Comparison of ENCODE assay signal across 24 cellular contexts in the genomic region with DNA sequence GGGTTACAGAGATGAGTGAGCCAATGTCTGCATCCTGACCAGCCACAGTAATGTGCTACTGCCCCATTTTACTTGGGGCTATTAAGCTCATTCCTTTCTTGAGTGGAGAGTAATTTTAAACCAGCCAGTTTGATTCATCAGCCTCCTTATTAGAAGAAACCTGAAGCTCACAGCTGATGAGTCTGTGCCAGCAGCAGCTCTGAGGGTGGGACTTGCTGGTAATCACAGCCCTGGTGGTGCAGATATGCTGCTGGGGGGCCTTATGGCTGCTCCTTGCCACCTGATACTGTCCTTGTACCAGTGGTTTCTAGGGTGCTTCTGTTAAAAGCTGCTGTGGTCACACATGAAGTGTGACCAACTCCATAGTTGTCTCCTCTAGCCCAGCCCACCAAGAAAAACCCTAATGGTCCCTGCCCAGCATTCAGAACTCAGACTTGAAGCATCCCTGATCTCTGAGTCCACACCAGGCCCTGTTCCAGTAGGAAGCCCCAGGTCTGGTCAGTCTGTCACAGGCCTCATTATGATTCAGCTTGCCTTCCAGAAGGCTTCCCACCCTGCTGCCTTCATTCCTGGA. TPM values are rescaled to one million over a fixed set of nuclear protein-coding genes. Genes with fewer than 3 reads are reported as not detected.
DNase-seq lines count a peak whose midpoint lies in the region; ATAC-seq and TF ChIP-seq lines count a peak whose summit lies in the region.
"Had no signal": no experiment of that assay in that cellular context is flagged by ENCODE, and none has a peak within 500 bp of the region (broad histone marks: within the 10 kb centered on the region; RNA-seq: fewer than 3 reads in every experiment).

No MANE protein-coding gene starts in this region.

- no peak overlapping the region for H3K4me2 ChIP-seq in IMR-90 (ENCODE audit: low read depth, low read length)

- H3K4me3 Mint-ChIP-seq in CD8-positive, alpha-beta memory T cell: no peak overlapping the region
- H3K4me3 Mint-ChIP-seq: activated naive CD8-positive, alpha-beta T cell treated with anti-CD3 and anti-CD28 coated beads, Interleukin-2, amount 10 ng/mL, durations not matched to agents 7 days and 5 days; brain; CD8-positive, alpha-beta T cell; T-helper 1 cell treated with Interleukin-12 subunit alpha and Interleukin-12 subunit beta and Interleukin-4 antibody, amounts not matched to agents 30 μg/mL and 1 μg/mL, for 36 hours had no signal

- H3K23ac ChIP-seq in IMR-90 (ENCODE audit: low read depth, low read length): no peak overlapping the region

- BruUV-seq in IMR-90 (replicated peaks; lab: Mats Ljungman, UMichigan): no TSS peak

- no peak overlapping the region for H4K5ac ChIP-seq in IMR-90 (ENCODE audit: low read depth, low read length)

- peak overlapping the region; percentile 12 for H2BK5ac ChIP-seq in IMR-90 (ENCODE audit: low read depth, low read length, poor library complexity, severe bottlenecking)

- H3K27ac ChIP-seq in IMR-90 (ENCODE audit: insufficient read depth, low read length) (no peak overlapping the region), SJCRH30 (no peak overlapping the region)
- no peak overlapping the region for H3K27ac ChIP-seq in CD8-positive, alpha-beta memory T cell (ENCODE audit: low read depth, low read length)
- H3K27ac ChIP-seq: gastrocnemius medialis, lower lobe of right lung, neutrophil, thyroid gland had no signal

- H3K36me3 ChIP-seq in IMR-90 (ENCODE audit: control insufficient read depth, insufficient read depth, low read length) (no peaks in the 10 kb centered on the region), SJCRH30 (no peaks in the 10 kb centered on the region)
- H3K36me3 ChIP-seq in CD8-positive, alpha-beta memory T cell (ENCODE audit: insufficient read depth, low read length): no peaks in the 10 kb centered on the region
- H3K36me3 ChIP-seq: gastrocnemius medialis, lower lobe of right lung, neutrophil, thyroid gland had no signal

- in situ Hi-C loops in IMR-90 (cut with MboI; ENCODE audit: low sequenced_read_pairs) (loop anchor here (10.0 kb wide), 2 partner anchors 130 to 1520 kb away; no protein-coding TSS in a partner anchor), G401 (cut with HindIII; ENCODE audit: low sequenced_read_pairs) (no loop called here)

- CTCF ChIA-PET in IMR-90 (lab: Yijun Ruan, JAX): interaction anchor here (0.6 to 1.6 kb wide), 2 partner anchors 57 to 260 kb away, joined by 3 to 6 read pairs; no protein-coding TSS in a partner anchor
- CTCF ChIA-PET in CD8-positive, alpha-beta memory T cell (lab: Charles Lee): no interaction called here

- H2BK20ac ChIP-seq in IMR-90 (ENCODE audit: low read depth, low read length): no peak overlapping the region

- H3K9me3 ChIP-seq in IMR-90 (ENCODE audit: control insufficient read depth, insufficient read depth, low read length) (no peaks in the 10 kb centered on the region), SJCRH30 (replicated peaks) (no peaks in the 10 kb centered on the region)
- no peaks in the 10 kb centered on the region for H3K9me3 ChIP-seq in CD8-positive, alpha-beta memory T cell (ENCODE audit: low read length)
- H3K9me3 ChIP-seq: gastrocnemius medialis, lower lobe of right lung, neutrophil, thyroid gland had no signal

- no peak for TF ChIP-seq POLR2A in IMR-90 (IDR thresholded peaks at IDR 0.05; ENCODE audit: low read depth, low read length)

- no peak overlapping the region for H2AK5ac ChIP-seq in IMR-90 (ENCODE audit: low read depth, low read length)

- DNase-seq in ELR (ENCODE audit: low read depth): peak; percentile 12
- peak; percentile 47 for DNase-seq in IMR-90
- DNase-seq in SJCRH30: peak; percentile 69 to 83
- peak; percentile 79 for DNase-seq in left kidney (ENCODE audit: low read depth, low spot score)
- no peak for DNase-seq in CD8-positive, alpha-beta memory T cell
- no peak for DNase-seq in SW 1271 (lab: John Stamatoyannopoulos, UW)
- DNase-seq in G401 (ENCODE audit: low spot score): no peak
- DNase-seq: activated CD4-positive, alpha-beta T cell treated with anti-CD3 and anti-CD28 coated beads for 48 hours; activated naive CD8-positive, alpha-beta T cell treated with anti-CD3 and anti-CD28 coated beads, Interleukin-2, amount 10 ng/mL, durations not matched to agents 7 days and 5 days; CD8-positive, alpha-beta T cell; DMS53; effector memory CD4-positive, alpha-beta T cell; gastrocnemius medialis; lower lobe of right lung; NCI-H774; OCI-M1; Right ventricle myocardium superior; stimulated activated naive CD4-positive, alpha-beta T cell treated with Interleukin-2 at 50 U/mL for 16 hours; thyroid gland had no signal

- intact Hi-C loops in IMR-90 (cut with micrococcal nuclease): no loop called here

- H3K27ac Mint-ChIP-seq in CD8-positive, alpha-beta memory T cell: no peak overlapping the region
- H3K27ac Mint-ChIP-seq: activated naive CD8-positive, alpha-beta T cell treated with anti-CD3 and anti-CD28 coated beads, Interleukin-2, amount 10 ng/mL, durations not matched to agents 7 days and 5 days; brain; CD8-positive, alpha-beta T cell; T-helper 1 cell treated with Interleukin-12 subunit alpha and Interleukin-12 subunit beta and Interleukin-4 antibody, amounts not matched to agents 30 μg/mL and 1 μg/mL, for 36 hours had no signal

- H4K20me1 ChIP-seq in IMR-90 (ENCODE audit: insufficient read depth, low read length): no peaks in the 10 kb centered on the region

- H3K4me1 ChIP-seq in IMR-90 (ENCODE audit: control insufficient read depth, insufficient read depth, low read length): peaks cover 6% of the 10 kb centered on the region
- H3K4me1 ChIP-seq in SJCRH30: peaks cover 41% of the 10 kb centered on the region
- H3K4me1 ChIP-seq in CD8-positive, alpha-beta memory T cell (ENCODE audit: insufficient read depth, low read length): peaks cover 8% of the 10 kb centered on the region
- H3K4me1 ChIP-seq: lower lobe of right lung, thyroid gland had no signal

- no peak overlapping the region for H3K14ac ChIP-seq in IMR-90 (replicated peaks; ENCODE audit: low read depth, low read length)

- H3K4ac ChIP-seq in IMR-90 (ENCODE audit: low read depth, low read length): no peak overlapping the region

- peaks cover 9 to 35% (median 14%) of the 10 kb centered on the region in 3 donors for H3K4me1 Mint-ChIP-seq in CD8-positive, alpha-beta memory T cell

- POLR2A ChIA-PET in IMR-90 (lab: Charles Lee; ENCODE audit: unreplicated experiment): no interaction called here
- POLR2A ChIA-PET in CD8-positive, alpha-beta memory T cell (lab: Charles Lee): no interaction called here

- peaks cover 0 to 2% of the 10 kb centered on the region in 2 donors for H3K27me3 Mint-ChIP-seq in CD8-positive, alpha-beta memory T cell
- H3K27me3 Mint-ChIP-seq: activated naive CD8-positive, alpha-beta T cell treated with anti-CD3 and anti-CD28 coated beads, Interleukin-2, amount 10 ng/mL, durations not matched to agents 7 days and 5 days had no signal

- H3K9me1 ChIP-seq in IMR-90 (ENCODE audit: insufficient read depth, low read length): no peaks in the 10 kb centered on the region

- H4K8ac ChIP-seq in IMR-90 (ENCODE audit: low read depth in 2 of 2, low read length in 2 of 2): no peak overlapping the region

- H3K36me3 Mint-ChIP-seq in CD8-positive, alpha-beta memory T cell: no peaks in the 10 kb centered on the region
- H3K36me3 Mint-ChIP-seq: activated naive CD8-positive, alpha-beta T cell treated with anti-CD3 and anti-CD28 coated beads, Interleukin-2, amount 10 ng/mL, durations not matched to agents 7 days and 5 days; brain; CD8-positive, alpha-beta T cell had no signal

- no peak overlapping the region for H2BK120ac ChIP-seq in IMR-90 (ENCODE audit: low read depth, low read length)

- no peak overlapping the region for H3K56ac ChIP-seq in IMR-90 (ENCODE audit: extremely low read depth, insufficient read depth, low read length)

- TF ChIP-seq RAD21 in IMR-90 (IDR thresholded peaks at IDR 0.05; ENCODE audit: low read length): no peak

- H3K27me3 ChIP-seq in IMR-90 (ENCODE audit: control insufficient read depth, insufficient read depth, low read length): peaks cover 14% of the 10 kb centered on the region
- H3K27me3 ChIP-seq in SJCRH30: no peaks in the 10 kb centered on the region
- H3K27me3 ChIP-seq in CD8-positive, alpha-beta memory T cell (ENCODE audit: insufficient read depth, low read length, poor library complexity, severe bottlenecking): no peaks in the 10 kb centered on the region
- H3K27me3 ChIP-seq: gastrocnemius medialis, neutrophil, thyroid gland had no signal

- ATAC-seq in IMR-90 (ENCODE audit: low read depth): peak; percentile 69
- ATAC-seq: CD8-positive, alpha-beta T cell; esophagus mucosa; gastrocnemius medialis; lower lobe of right lung had no signal

- dilution Hi-C loops in IMR-90 (cut with HindIII; ENCODE audit: low sequenced_read_pairs, unreplicated experiment): no loop called here

- H3K4me3 ChIP-seq in IMR-90 (ENCODE audit: insufficient read depth, low read depth, low read length) (no peak overlapping the region), SJCRH30 (no peak overlapping the region)
- H3K4me3 ChIP-seq in CD8-positive, alpha-beta memory T cell (ENCODE audit: low read length): no peak overlapping the region
- H3K4me3 ChIP-seq: gastrocnemius medialis, lower lobe of right lung, skin epidermis, thyroid gland had no signal

- no peak for TF ChIP-seq CTCF in IMR-90 (conservative IDR thresholded peaks at IDR 0.05; ENCODE audit: low read depth, low read length)

- no peak overlapping the region for H3K9ac ChIP-seq in IMR-90 (ENCODE audit: low read depth, low read length)

- H3K9me3 Mint-ChIP-seq in CD8-positive, alpha-beta memory T cell: no peaks in the 10 kb centered on the region
- H3K9me3 Mint-ChIP-seq: activated naive CD8-positive, alpha-beta T cell treated with anti-CD3 and anti-CD28 coated beads, Interleukin-2, amount 10 ng/mL, durations not matched to agents 7 days and 5 days; CD8-positive, alpha-beta T cell; T-helper 1 cell treated with Interleukin-12 subunit alpha and Interleukin-12 subunit beta and Interleukin-4 antibody, amounts not matched to agents 30 μg/mL and 1 μg/mL, for 36 hours had no signal

- no peak overlapping the region for H4K91ac ChIP-seq in IMR-90 (ENCODE audit: insufficient read depth, low read depth, low read length)

- H2BK15ac ChIP-seq in IMR-90 (ENCODE audit: low read depth, low read length): no peak overlapping the region

- H3K79me1 ChIP-seq in IMR-90 (ENCODE audit: low read depth in 1 of 2, low read length in 2 of 2): no peaks in the 10 kb centered on the region

- no peak overlapping the region for H2AFZ ChIP-seq in IMR-90 (replicated peaks; ENCODE audit: low read length, poor library complexity)

- H3K18ac ChIP-seq in IMR-90 (ENCODE audit: low read depth, low read length): no peak overlapping the region

- H2AK9ac ChIP-seq in IMR-90 (replicated peaks; ENCODE audit: low read depth, low read length, poor library complexity): no peak overlapping the region

RNA-seq across cellular contexts. Expression of a gene that starts 29.0 kb away (rescaled TPM):
- under 0.01 TPM in 2 replicates for total RNA-seq in IMR-90 (2012; rRNA removed)
- 0.09 and 0.15 TPM in 2 replicates for polyA plus RNA-seq in IMR-90 (2012; rRNA removed)
- 0.03 and 0.04 TPM in 2 replicates for polyA plus RNA-seq in IMR-90 (2012; cell fraction: cytosol; rRNA removed)
- 0.05 and 0.39 TPM in 2 replicates for polyA plus RNA-seq in IMR-90 (2012; cell fraction: nucleus; rRNA removed; ENCODE audit: low replicate concordance)
- total RNA-seq in SJCRH30 (2014; rRNA removed; shearing (Covaris generic)): 11.1 and 12.4 TPM in 2 replicates
- under 1 TPM; 0.07 to 0.09 TPM for total RNA-seq in CD8-positive, alpha-beta memory T cell
- polyA plus RNA-seq in CD8-positive, alpha-beta memory T cell: not detected
- 2.4 and 2.7 TPM in 2 replicates for total RNA-seq in G401 (2014; rRNA removed; shearing (Covaris generic))

RNA-seq across cellular contexts. Expression of a gene that starts 47.6 kb away (rescaled TPM):
- 15.2 and 30.0 TPM in 2 replicates for total RNA-seq in IMR-90 (2012; rRNA removed)
- 11.7 and 15.0 TPM in 2 replicates for polyA plus RNA-seq in IMR-90 (2012; rRNA removed)
- polyA plus RNA-seq in IMR-90 (2012; cell fraction: cytosol; rRNA removed): 1.3 and 2.1 TPM in 2 replicates
- 0.76 and 5.6 TPM in 2 replicates for polyA plus RNA-seq in IMR-90 (2012; cell fraction: nucleus; rRNA removed; ENCODE audit: low replicate concordance)
- 96.8 and 107 TPM in 2 replicates for total RNA-seq in SJCRH30 (2014; rRNA removed; shearing (Covaris generic))
- total RNA-seq in CD8-positive, alpha-beta memory T cell: 10 to 100 TPM; 77.7 to 77.9 TPM
- polyA plus RNA-seq in CD8-positive, alpha-beta memory T cell: 102 TPM
- 38.5 and 57.7 TPM in 2 replicates for total RNA-seq in G401 (2014; rRNA removed; shearing (Covaris generic))

Comparison
In these comparisons a context has a peak if more than half of its experiments do, and no peak if none do; other contexts are left out.
1. DNase-seq: peak in ELR (single experiment), IMR-90 (single experiment), SJCRH30 (2 of 2) and left kidney (single experiment); none in CD8-positive, alpha-beta memory T cell (0 of 5), SW 1271 (0 of 2) and G401 (single experiment).